In the genomic region with DNA sequence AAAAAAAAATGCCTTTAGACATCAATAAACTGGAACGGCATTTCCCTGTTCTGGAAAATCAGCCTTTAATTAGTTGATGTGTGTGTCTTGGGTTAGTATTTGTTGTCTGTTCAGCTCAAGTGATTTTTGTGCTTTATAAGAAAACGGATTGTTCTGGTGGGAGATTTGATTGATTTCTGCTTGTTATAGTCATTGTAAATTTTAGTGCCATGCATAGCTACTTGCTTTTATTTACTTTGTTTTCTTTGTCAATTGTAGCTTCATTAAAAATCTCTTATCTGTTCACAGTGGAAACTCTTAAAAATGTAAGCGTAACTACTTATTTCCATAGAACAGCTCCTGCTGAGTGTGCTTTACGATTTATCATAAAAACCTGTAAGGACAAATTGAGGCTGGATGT, we compare ENCODE assay signal across 1 cellular context.
TF ChIP-seq lines count a peak whose summit lies in the region.

No MANE protein-coding gene starts in this region.

TF ChIP-seq in GM23338, 12 proteins besides CTCF, POLR2A, EP300 and RAD21 (continued from another document):
- TF ChIP-seq, protein P1, sequence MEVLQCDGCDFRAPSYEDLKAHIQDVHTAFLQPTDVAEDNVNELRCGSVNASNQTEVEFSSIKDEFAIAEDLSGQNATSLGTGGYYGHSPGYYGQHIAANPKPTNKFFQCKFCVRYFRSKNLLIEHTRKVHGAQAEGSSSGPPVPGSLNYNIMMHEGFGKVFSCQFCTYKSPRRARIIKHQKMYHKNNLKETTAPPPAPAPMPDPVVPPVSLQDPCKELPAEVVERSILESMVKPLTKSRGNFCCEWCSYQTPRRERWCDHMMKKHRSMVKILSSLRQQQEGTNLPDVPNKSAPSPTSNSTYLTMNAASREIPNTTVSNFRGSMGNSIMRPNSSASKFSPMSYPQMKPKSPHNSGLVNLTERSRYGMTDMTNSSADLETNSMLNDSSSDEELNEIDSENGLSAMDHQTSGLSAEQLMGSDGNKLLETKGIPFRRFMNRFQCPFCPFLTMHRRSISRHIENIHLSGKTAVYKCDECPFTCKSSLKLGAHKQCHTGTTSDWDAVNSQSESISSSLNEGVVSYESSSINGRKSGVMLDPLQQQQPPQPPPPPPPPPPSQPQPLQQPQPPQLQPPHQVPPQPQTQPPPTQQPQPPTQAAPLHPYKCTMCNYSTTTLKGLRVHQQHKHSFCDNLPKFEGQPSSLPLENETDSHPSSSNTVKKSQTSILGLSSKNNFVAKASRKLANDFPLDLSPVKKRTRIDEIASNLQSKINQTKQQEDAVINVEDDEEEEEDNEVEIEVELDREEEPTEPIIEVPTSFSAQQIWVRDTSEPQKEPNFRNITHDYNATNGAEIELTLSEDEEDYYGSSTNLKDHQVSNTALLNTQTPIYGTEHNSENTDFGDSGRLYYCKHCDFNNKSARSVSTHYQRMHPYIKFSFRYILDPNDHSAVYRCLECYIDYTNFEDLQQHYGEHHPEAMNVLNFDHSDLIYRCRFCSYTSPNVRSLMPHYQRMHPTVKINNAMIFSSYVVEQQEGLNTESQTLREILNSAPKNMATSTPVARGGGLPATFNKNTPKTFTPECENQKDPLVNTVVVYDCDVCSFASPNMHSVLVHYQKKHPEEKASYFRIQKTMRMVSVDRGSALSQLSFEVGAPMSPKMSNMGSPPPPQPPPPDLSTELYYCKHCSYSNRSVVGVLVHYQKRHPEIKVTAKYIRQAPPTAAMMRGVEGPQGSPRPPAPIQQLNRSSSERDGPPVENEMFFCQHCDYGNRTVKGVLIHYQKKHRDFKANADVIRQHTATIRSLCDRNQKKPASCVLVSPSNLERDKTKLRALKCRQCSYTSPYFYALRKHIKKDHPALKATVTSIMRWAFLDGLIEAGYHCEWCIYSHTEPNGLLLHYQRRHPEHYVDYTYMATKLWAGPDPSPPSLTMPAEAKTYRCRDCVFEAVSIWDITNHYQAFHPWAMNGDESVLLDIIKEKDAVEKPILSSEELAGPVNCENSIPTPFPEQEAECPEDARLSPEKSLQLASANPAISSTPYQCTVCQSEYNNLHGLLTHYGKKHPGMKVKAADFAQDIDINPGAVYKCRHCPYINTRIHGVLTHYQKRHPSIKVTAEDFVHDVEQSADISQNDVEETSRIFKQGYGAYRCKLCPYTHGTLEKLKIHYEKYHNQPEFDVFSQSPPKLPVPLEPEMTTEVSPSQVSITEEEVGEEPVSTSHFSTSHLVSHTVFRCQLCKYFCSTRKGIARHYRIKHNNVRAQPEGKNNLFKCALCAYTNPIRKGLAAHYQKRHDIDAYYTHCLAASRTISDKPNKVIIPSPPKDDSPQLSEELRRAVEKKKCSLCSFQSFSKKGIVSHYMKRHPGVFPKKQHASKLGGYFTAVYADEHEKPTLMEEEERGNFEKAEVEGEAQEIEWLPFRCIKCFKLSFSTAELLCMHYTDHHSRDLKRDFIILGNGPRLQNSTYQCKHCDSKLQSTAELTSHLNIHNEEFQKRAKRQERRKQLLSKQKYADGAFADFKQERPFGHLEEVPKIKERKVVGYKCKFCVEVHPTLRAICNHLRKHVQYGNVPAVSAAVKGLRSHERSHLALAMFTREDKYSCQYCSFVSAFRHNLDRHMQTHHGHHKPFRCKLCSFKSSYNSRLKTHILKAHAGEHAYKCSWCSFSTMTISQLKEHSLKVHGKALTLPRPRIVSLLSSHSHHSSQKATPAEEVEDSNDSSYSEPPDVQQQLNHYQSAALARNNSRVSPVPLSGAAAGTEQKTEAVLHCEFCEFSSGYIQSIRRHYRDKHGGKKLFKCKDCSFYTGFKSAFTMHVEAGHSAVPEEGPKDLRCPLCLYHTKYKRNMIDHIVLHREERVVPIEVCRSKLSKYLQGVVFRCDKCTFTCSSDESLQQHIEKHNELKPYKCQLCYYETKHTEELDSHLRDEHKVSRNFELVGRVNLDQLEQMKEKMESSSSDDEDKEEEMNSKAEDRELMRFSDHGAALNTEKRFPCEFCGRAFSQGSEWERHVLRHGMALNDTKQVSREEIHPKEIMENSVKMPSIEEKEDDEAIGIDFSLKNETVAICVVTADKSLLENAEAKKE (CRISPR knock-in tag; IDR thresholded peaks at IDR 0.05) = no peak
- TF ChIP-seq ZNF331 (CRISPR knock-in tag; IDR thresholded peaks at IDR 0.05; ENCODE audit: low read depth) (no peak), EZH2 (IDR thresholded peaks at IDR 0.05; ENCODE audit: low read depth, unreplicated experiment) (no peak), STAT1 (IDR thresholded peaks at IDR 0.05; ENCODE audit: unreplicated experiment) (no peak), ZNF114 (CRISPR knock-in tag; IDR thresholded peaks at IDR 0.05) (no peak), EZH2phosphoT487 (IDR thresholded peaks at IDR 0.05; ENCODE audit: unreplicated experiment) (no peak), REST (IDR thresholded peaks at IDR 0.05; ENCODE audit: unreplicated experiment) (no peak)
TF ChIP-seq in GM23338: peak in this region for 0.
